ENCODE assay signal across 22 cellular contexts in the genomic region with DNA sequence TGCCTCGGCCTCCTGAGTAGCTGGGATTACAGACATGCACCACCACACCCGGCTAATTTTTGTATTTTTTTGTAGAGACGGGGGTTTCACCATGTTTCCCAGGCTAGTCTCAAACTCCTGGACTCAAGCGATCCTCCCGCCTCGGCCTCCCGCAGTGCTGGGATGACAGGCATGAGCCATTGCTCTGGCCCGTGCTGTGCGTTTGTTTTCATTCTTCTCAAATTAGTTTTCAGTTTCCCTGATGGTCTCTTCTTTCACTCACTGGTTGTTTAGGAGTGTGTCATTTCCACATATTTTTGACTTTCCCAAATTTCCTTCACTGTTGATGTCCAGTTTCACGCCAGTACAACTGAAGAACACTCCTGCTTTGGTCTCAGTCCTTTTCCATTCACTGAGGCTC. TPM values are rescaled to one million over a fixed set of nuclear protein-coding genes. Genes with fewer than 3 reads are reported as not detected.
DNase-seq lines count a peak whose midpoint lies in the region; ATAC-seq, FAIRE-seq and TF ChIP-seq lines count a peak whose summit lies in the region.
"Had no signal": no experiment of that assay in that cellular context is flagged by ENCODE, and none has a peak within 500 bp of the region (broad histone marks: within the 10 kb centered on the region; RNA-seq: fewer than 3 reads in every experiment).

No MANE protein-coding gene starts in this region.

- ATAC-seq in right cardiac atrium (no peak), heart right ventricle (no peak), memory B cell (ENCODE audit: low read depth) (no peak)
- ATAC-seq: PC-3 had no signal

- no peak for TF ChIP-seq POLR2A in GM12892 (IDR thresholded peaks at IDR 0.05; ENCODE audit: low read depth, low read length)

- H3K4me3 ChIP-seq in right cardiac atrium (ENCODE audit: low read length) (no peak overlapping the region), heart right ventricle (no peak overlapping the region), astrocyte (ENCODE audit: insufficient read depth, low read depth, low read length) (no peak overlapping the region)

- H3K27me3 ChIP-seq in right cardiac atrium (ENCODE audit: control insufficient read depth, insufficient read depth): no peaks in the 10 kb centered on the region
- no peaks in the 10 kb centered on the region for H3K27me3 ChIP-seq in heart right ventricle
- H3K27me3 ChIP-seq in astrocyte (ENCODE audit: insufficient read depth, low read length): no peaks in the 10 kb centered on the region

- H3K36me3 Mint-ChIP-seq in astrocyte (ENCODE audit: low read depth, unreplicated experiment) (no peaks in the 10 kb centered on the region), memory B cell (peaks cover 8% of the 10 kb centered on the region)

- TF ChIP-seq CTCF in heart right ventricle (IDR thresholded peaks at IDR 0.05) (no peak), astrocyte (IDR thresholded peaks at IDR 0.05; ENCODE audit: insufficient read depth, low read depth, low read length) (no peak)

- H3K27me3 Mint-ChIP-seq in astrocyte (ENCODE audit: low read depth, unreplicated experiment) (peaks cover 7% of the 10 kb centered on the region), memory B cell (no peaks in the 10 kb centered on the region)

- no peaks in the 10 kb centered on the region for H4K20me1 ChIP-seq in astrocyte (ENCODE audit: insufficient read depth, low read length)

- H3K4me1 ChIP-seq in right cardiac atrium (ENCODE audit: control insufficient read depth, insufficient read depth, low read length) (no peaks in the 10 kb centered on the region), heart right ventricle (peaks cover 4 to 30% (median 10%) of the 10 kb centered on the region in 9 donors), astrocyte (ENCODE audit: insufficient read depth, low read length) (peaks cover 22% of the 10 kb centered on the region)

- H3K36me3 ChIP-seq in heart right ventricle (peaks cover 0 to 83% (median 5%) of the 10 kb centered on the region in 9 donors), astrocyte (ENCODE audit: insufficient read depth, low read length) (no peaks in the 10 kb centered on the region)

- DNase-seq in right cardiac atrium: peak in 2 of 3 donors; percentile 20 to 26
- DNase-seq in heart right ventricle: no peak
- no peak for DNase-seq in astrocyte (ENCODE audit: low read depth)
- DNase-seq in memory B cell (ENCODE audit: low spot score in 2 of 2): no peak
- DNase-seq in GM12892 (ENCODE audit: insufficient read length): no peak
- no peak for DNase-seq in hippocampal formation (lab: John Stamatoyannopoulos, UW)
- DNase-seq in stimulated activated CD4-positive, alpha-beta T cell treated with anti-CD3 and anti-CD28 coated beads, Interleukin-4, amount 100 ng/mL, for 24 hours: no peak
- no peak for DNase-seq in NCI-H524 treated with DMSO at 0.1 percent for 48 hours (lab: John Stamatoyannopoulos, UW)
- DNase-seq: COR-L47; DMS153; HFFc6; Karpas-422; NCI-H1105; NCI-H1694 treated with DMSO at 0.1 percent for 48 hours; NCI-H345; NCI-H69; NK-92 treated with Interleukin-12 subunit alpha and Interleukin-12 subunit beta, amount 100 ng/mL, for 24 hours; PC-3 had no signal

- H3K9me3 Mint-ChIP-seq in astrocyte (ENCODE audit: unreplicated experiment) (no peaks in the 10 kb centered on the region), memory B cell (no peaks in the 10 kb centered on the region)
- H3K9me3 Mint-ChIP-seq: HFFc6 had no signal

- WGBS in right cardiac atrium: 96% methylated on average over 10 of the region's 10 CpGs
- WGBS in heart right ventricle, 2 donors: 96 to 97% methylated on average over 10 of the region's 10 CpGs

- peak overlapping the region; percentile 5 for H3K4me2 ChIP-seq in astrocyte (ENCODE audit: low read length)

- intact Hi-C loops in right cardiac atrium (cut with DNase I) (no loop called here), heart right ventricle (cut with DNase I) (loop anchor here in 1 of 10 donors (10.0 kb wide), 1 partner anchor 56 kb away; no protein-coding TSS in a partner anchor)

- no peaks in the 10 kb centered on the region for H3K9me3 ChIP-seq in right cardiac atrium (ENCODE audit: control insufficient read depth, low read length)
- H3K9me3 ChIP-seq in heart right ventricle: no peaks in the 10 kb centered on the region
- no peaks in the 10 kb centered on the region for H3K9me3 ChIP-seq in astrocyte (ENCODE audit: insufficient read depth, low read depth, low read length)

- H3K27ac Mint-ChIP-seq in astrocyte (ENCODE audit: unreplicated experiment) (no peak overlapping the region), memory B cell (peak overlapping the region; percentile 69)
- H3K27ac Mint-ChIP-seq: HFFc6 had no signal

- FAIRE-seq in astrocyte (lab: Jason Lieb, UNC) (no peak), GM12892 (lab: Jason Lieb, UNC) (no peak)

- no peak overlapping the region for H2AFZ ChIP-seq in astrocyte (ENCODE audit: low read depth, low read length)

- H3K79me2 ChIP-seq in astrocyte (ENCODE audit: insufficient read depth, low read length): no peaks in the 10 kb centered on the region

- H3K4me3 Mint-ChIP-seq in astrocyte (ENCODE audit: unreplicated experiment) (no peak overlapping the region), memory B cell (no peak overlapping the region)
- H3K4me3 Mint-ChIP-seq: HFFc6 had no signal

- H3K9ac ChIP-seq in astrocyte (ENCODE audit: low read length): no peak overlapping the region

- H3K27ac ChIP-seq in right cardiac atrium (ENCODE audit: low read length) (no peak overlapping the region), heart right ventricle (no peak overlapping the region), astrocyte (ENCODE audit: low read depth, low read length) (no peak overlapping the region)
- H3K27ac ChIP-seq: C4-2B had no signal

- H3K4me1 Mint-ChIP-seq in astrocyte (ENCODE audit: low read depth, unreplicated experiment) (peaks cover 3% of the 10 kb centered on the region), memory B cell (peaks cover 17% of the 10 kb centered on the region)

RNA-seq across cellular contexts. Expression of gene SH3TC1, which starts 31.8 kb away (rescaled TPM):
- total RNA-seq in right cardiac atrium: 10 to 100 TPM in 3 of 4 donors, 1 to 10 TPM in 1; 6.6 to 17.1 (median 11.1) TPM
- polyA plus RNA-seq in right cardiac atrium: 5.4 TPM
- 10 to 100 TPM in 7 of 10 donors, 1 to 10 TPM in 3; 7.4 to 22.8 (median 12.7) TPM for total RNA-seq in heart right ventricle
- polyA plus RNA-seq in heart right ventricle: 1 to 10 TPM; 7.9 to 8.0 TPM
- 1.2 and 1.8 TPM in 2 replicates for total RNA-seq in astrocyte
- polyA plus RNA-seq in GM12892 (2012; ENCODE audit: missing spikeins): 12.2 TPM

RNA-seq across cellular contexts. Expression of gene HTRA3, which starts 38.7 kb away (rescaled TPM):
- total RNA-seq in right cardiac atrium (100 to 1,000 TPM in 2 of 4 donors, 10 to 100 TPM in 2; 52.8 to 133 (median 96.0) TPM), heart right ventricle (10 to 100 TPM; 20.2 to 82.5 (median 54.2) TPM), astrocyte (35.2 and 60.5 TPM in 2 replicates)
- polyA plus RNA-seq in right cardiac atrium (80.6 TPM), heart right ventricle (10 to 100 TPM; 51.8 to 56.7 TPM)
- not detected for polyA plus RNA-seq in GM12892 (2012; ENCODE audit: missing spikeins)
- total RNA-seq: A172, HT-29, SK-MEL-5 had no signal

Comparison
In these comparisons a context has a peak if more than half of its experiments do, and no peak if none do; other contexts are left out.
1. DNase-seq: peak in right cardiac atrium (2 of 3); none in heart right ventricle (0 of 2), astrocyte (single experiment), memory B cell (0 of 2), GM12892 (single experiment), hippocampal formation (0 of 2), stimulated activated CD4-positive, alpha-beta T cell treated with anti-CD3 and anti-CD28 coated beads, Interleukin-4, amount 100 ng/mL, for 24 hours (single experiment) and NCI-H524 treated with DMSO at 0.1 percent for 48 hours (single experiment).